17 cellular contexts compared by ENCODE assay signal in genomic region chr11:1589996-1590395, GRCh38. TPM values are rescaled to one million over a fixed set of nuclear protein-coding genes. Genes with fewer than 3 reads are reported as not detected.
DNase-seq lines count a peak whose midpoint lies in the region; TF ChIP-seq lines count a peak whose summit lies in the region.
"Had no signal": no experiment of that assay in that cellular context is flagged by ENCODE, and none has a peak within 500 bp of the region (broad histone marks: within the 10 kb centered on the region; RNA-seq: fewer than 3 reads in every experiment).

No MANE protein-coding gene starts in this region.

- peaks cover 9% of the 10 kb centered on the region for H3K36me3 Mint-ChIP-seq in activated CD4-positive, alpha-beta memory T cell treated with anti-CD3 and anti-CD28 coated beads, Interleukin-2, amount 10 ng/mL, durations not matched to agents 7 days and 5 days (ENCODE audit: low read depth)
- peaks cover 3% of the 10 kb centered on the region for H3K36me3 Mint-ChIP-seq in activated CD4-positive, alpha-beta memory T cell treated with anti-CD3 and anti-CD28 coated beads for 36 hours
- H3K36me3 Mint-ChIP-seq in CD8-positive, alpha-beta memory T cell, result peaks cover 0 to 5% (median 0%) of the 10 kb centered on the region in 3 donors
- no peaks in the 10 kb centered on the region for H3K36me3 Mint-ChIP-seq in endothelial cell (ENCODE audit: low read depth, unreplicated experiment)

- no peak overlapping the region for H3K4me3 ChIP-seq in CD8-positive, alpha-beta memory T cell (ENCODE audit: low read length)
- H3K4me3 ChIP-seq in sigmoid colon, result no peak overlapping the region
- H3K4me3 ChIP-seq: MG63, SK-N-MC had no signal

- no peaks in the 10 kb centered on the region for H3K27me3 ChIP-seq in CD8-positive, alpha-beta memory T cell (ENCODE audit: insufficient read depth, low read length, poor library complexity, severe bottlenecking)
- H3K27me3 ChIP-seq in sigmoid colon, result peaks cover 0 to 10% (median 0%) of the 10 kb centered on the region in 3 donors

- TF ChIP-seq EP300 in sigmoid colon (IDR thresholded peaks at IDR 0.05), result no peak

- TF ChIP-seq CTCF in endothelial cell (IDR thresholded peaks at IDR 0.05; ENCODE audit: unreplicated experiment) (no peak), sigmoid colon (IDR thresholded peaks at IDR 0.05) (no peak)

- no peaks in the 10 kb centered on the region for H3K9me3 Mint-ChIP-seq in activated CD4-positive, alpha-beta memory T cell treated with anti-CD3 and anti-CD28 coated beads, Interleukin-2, amount 10 ng/mL, durations not matched to agents 7 days and 5 days
- H3K9me3 Mint-ChIP-seq in activated CD4-positive, alpha-beta memory T cell treated with anti-CD3 and anti-CD28 coated beads for 36 hours, result no peaks in the 10 kb centered on the region
- no peaks in the 10 kb centered on the region for H3K9me3 Mint-ChIP-seq in CD8-positive, alpha-beta memory T cell
- no peaks in the 10 kb centered on the region for H3K9me3 Mint-ChIP-seq in endothelial cell (ENCODE audit: unreplicated experiment)

- intact Hi-C loops in activated CD4-positive, alpha-beta memory T cell treated with anti-CD3 and anti-CD28 coated beads for 36 hours (cut with micrococcal nuclease), result loop anchor here (5.0 kb wide), 1 partner anchor 37 kb away; the partner anchor contains the start of gene KRTAP5-5
- intact Hi-C loops in sigmoid colon (cut with DNase I), result no loop called here

- POLR2A ChIA-PET in activated CD4-positive, alpha-beta memory T cell treated with anti-CD3 and anti-CD28 coated beads, Interleukin-2, amount 10 ng/mL, durations not matched to agents 7 days and 5 days (lab: Charles Lee), result interaction anchor here (2.9 kb wide), 1 partner anchor 12 kb away, joined by 12 read pairs; no protein-coding TSS in a partner anchor
- POLR2A ChIA-PET in activated CD4-positive, alpha-beta memory T cell treated with anti-CD3 and anti-CD28 coated beads for 36 hours (lab: Charles Lee), result interaction anchor here (1.5 kb wide), 1 partner anchor 15 kb away, joined by 4 read pairs; no protein-coding TSS in a partner anchor
- POLR2A ChIA-PET in CD8-positive, alpha-beta memory T cell (lab: Charles Lee), result no interaction called here

- DNase-seq in activated CD4-positive, alpha-beta memory T cell treated with anti-CD3 and anti-CD28 coated beads, Interleukin-2, amount 10 ng/mL, durations not matched to agents 7 days and 5 days, result no peak
- DNase-seq in activated CD4-positive, alpha-beta memory T cell treated with anti-CD3 and anti-CD28 coated beads for 36 hours, result no peak
- DNase-seq in CD8-positive, alpha-beta memory T cell, result no peak
- DNase-seq in endothelial cell (ENCODE audit: low spot score) (no peak), sigmoid colon (peak; percentile 26), SKM-1 (lab: John Stamatoyannopoulos, UW; ENCODE audit: unreplicated experiment) (no peak), 8988T (no peak)
- no peak for DNase-seq in stimulated activated CD4-positive, alpha-beta T cell treated with anti-CD3 and anti-CD28 coated beads, Interleukin-15, amount 100 ng/mL, for 24 hours
- DNase-seq: H7, MG63, NCI-H1092 treated with DMSO at 0.1 percent for 48 hours, NCI-H1694, NCI-H2107, NCI-H446, NCI-H774 had no signal

- WGBS in sigmoid colon, 2 donors, result 96 to 97% methylated on average over 6 of the region's 6 CpGs

- no peaks in the 10 kb centered on the region for H3K9me3 ChIP-seq in CD8-positive, alpha-beta memory T cell (ENCODE audit: low read length)
- no peaks in the 10 kb centered on the region for H3K9me3 ChIP-seq in sigmoid colon
- H3K9me3 ChIP-seq: MG63 had no signal

- CTCF ChIA-PET in activated CD4-positive, alpha-beta memory T cell treated with anti-CD3 and anti-CD28 coated beads, Interleukin-2, amount 10 ng/mL, durations not matched to agents 7 days and 5 days (lab: Charles Lee), result interaction anchor here (6.7 kb wide), 1 partner anchor 13 kb away, joined by 68 read pairs; no protein-coding TSS in a partner anchor
- CTCF ChIA-PET in activated CD4-positive, alpha-beta memory T cell treated with anti-CD3 and anti-CD28 coated beads for 36 hours (lab: Charles Lee), result interaction anchor here (1.0 to 2.9 kb wide), 3 partner anchors 16 to 63 kb away, joined by 3 to 32 read pairs (median 8); no protein-coding TSS in a partner anchor
- CTCF ChIA-PET in CD8-positive, alpha-beta memory T cell (lab: Charles Lee), result interaction anchor here (1.5 to 2.2 kb wide), 3 partner anchors 15 to 43 kb away, joined by 5 to 10 read pairs (median 6); no protein-coding TSS in a partner anchor

- H3K4me3 Mint-ChIP-seq in activated CD4-positive, alpha-beta memory T cell treated with anti-CD3 and anti-CD28 coated beads, Interleukin-2, amount 10 ng/mL, durations not matched to agents 7 days and 5 days, result no peak overlapping the region
- no peak overlapping the region for H3K4me3 Mint-ChIP-seq in activated CD4-positive, alpha-beta memory T cell treated with anti-CD3 and anti-CD28 coated beads for 36 hours
- H3K4me3 Mint-ChIP-seq in CD8-positive, alpha-beta memory T cell, result peak overlapping the region in 4 of 7 donors; percentile 5 to 57 (median 34)
- peak overlapping the region; percentile 21 for H3K4me3 Mint-ChIP-seq in endothelial cell (ENCODE audit: unreplicated experiment)

- peaks cover 28% of the 10 kb centered on the region for H3K4me1 ChIP-seq in CD8-positive, alpha-beta memory T cell (ENCODE audit: insufficient read depth, low read length)
- H3K4me1 ChIP-seq in sigmoid colon, result no peaks in the 10 kb centered on the region

- peak overlapping the region; percentile 65 for H3K27ac Mint-ChIP-seq in activated CD4-positive, alpha-beta memory T cell treated with anti-CD3 and anti-CD28 coated beads, Interleukin-2, amount 10 ng/mL, durations not matched to agents 7 days and 5 days
- H3K27ac Mint-ChIP-seq in activated CD4-positive, alpha-beta memory T cell treated with anti-CD3 and anti-CD28 coated beads for 36 hours, result no peak overlapping the region
- H3K27ac Mint-ChIP-seq in CD8-positive, alpha-beta memory T cell, result peak overlapping the region in 5 of 8 donors; percentile 46 to 74 (median 64)
- H3K27ac Mint-ChIP-seq in endothelial cell (ENCODE audit: unreplicated experiment), result peak overlapping the region; percentile 83

- H3K27me3 Mint-ChIP-seq in activated CD4-positive, alpha-beta memory T cell treated with anti-CD3 and anti-CD28 coated beads, Interleukin-2, amount 10 ng/mL, durations not matched to agents 7 days and 5 days, result peaks cover 22% of the 10 kb centered on the region
- H3K27me3 Mint-ChIP-seq in activated CD4-positive, alpha-beta memory T cell treated with anti-CD3 and anti-CD28 coated beads for 36 hours, result peaks cover 2% of the 10 kb centered on the region
- peaks cover 7 to 13% of the 10 kb centered on the region in 2 donors for H3K27me3 Mint-ChIP-seq in CD8-positive, alpha-beta memory T cell
- H3K27me3 Mint-ChIP-seq in endothelial cell (ENCODE audit: unreplicated experiment), result peaks cover 3% of the 10 kb centered on the region

- TF ChIP-seq POLR2A in sigmoid colon (IDR thresholded peaks at IDR 0.05), result no peak

- peaks cover 21% of the 10 kb centered on the region for H3K4me1 Mint-ChIP-seq in activated CD4-positive, alpha-beta memory T cell treated with anti-CD3 and anti-CD28 coated beads, Interleukin-2, amount 10 ng/mL, durations not matched to agents 7 days and 5 days
- peaks cover 14% of the 10 kb centered on the region for H3K4me1 Mint-ChIP-seq in activated CD4-positive, alpha-beta memory T cell treated with anti-CD3 and anti-CD28 coated beads for 36 hours (ENCODE audit: low read depth)
- peaks cover 22 to 34% (median 26%) of the 10 kb centered on the region in 3 donors for H3K4me1 Mint-ChIP-seq in CD8-positive, alpha-beta memory T cell
- peaks cover 11% of the 10 kb centered on the region for H3K4me1 Mint-ChIP-seq in endothelial cell (ENCODE audit: unreplicated experiment)

- H3K27ac ChIP-seq in CD8-positive, alpha-beta memory T cell (ENCODE audit: low read depth, low read length), result no peak overlapping the region
- no peak overlapping the region for H3K27ac ChIP-seq in sigmoid colon
- H3K27ac ChIP-seq: SK-N-MC had no signal

- H3K36me3 ChIP-seq in CD8-positive, alpha-beta memory T cell (ENCODE audit: insufficient read depth, low read length), result no peaks in the 10 kb centered on the region
- H3K36me3 ChIP-seq in sigmoid colon, result no peaks in the 10 kb centered on the region
- H3K36me3 ChIP-seq: MG63 had no signal

RNA-seq across cellular contexts. Expression of gene KRTAP5-1, which starts 4.9 kb away (rescaled TPM):
- not detected for total RNA-seq in activated CD4-positive, alpha-beta memory T cell treated with anti-CD3 and anti-CD28 coated beads, Interleukin-2, amount 10 ng/mL, durations not matched to agents 7 days and 5 days
- not detected for total RNA-seq in activated CD4-positive, alpha-beta memory T cell treated with anti-CD3 and anti-CD28 coated beads for 36 hours
- not detected for total RNA-seq in CD8-positive, alpha-beta memory T cell
- polyA plus RNA-seq in CD8-positive, alpha-beta memory T cell, result not detected
- total RNA-seq in endothelial cell (ENCODE audit: unreplicated experiment), result not detected
- total RNA-seq in sigmoid colon, result not detected
- not detected for polyA plus RNA-seq in sigmoid colon
- total RNA-seq: H7, Right ventricle myocardium inferior had no signal

RNA-seq across cellular contexts. Expression of gene KRTAP5-2, which starts 8.1 kb away (rescaled TPM):
- total RNA-seq in activated CD4-positive, alpha-beta memory T cell treated with anti-CD3 and anti-CD28 coated beads, Interleukin-2, amount 10 ng/mL, durations not matched to agents 7 days and 5 days, result not detected
- not detected for total RNA-seq in activated CD4-positive, alpha-beta memory T cell treated with anti-CD3 and anti-CD28 coated beads for 36 hours
- not detected for total RNA-seq in CD8-positive, alpha-beta memory T cell
- 0.46 TPM for polyA plus RNA-seq in CD8-positive, alpha-beta memory T cell
- not detected for total RNA-seq in endothelial cell (ENCODE audit: unreplicated experiment)
- not detected for total RNA-seq in sigmoid colon
- under 1 TPM in 1 of 3 donors, not detected in 2; 0.29 TPM for polyA plus RNA-seq in sigmoid colon
- total RNA-seq: H7, Right ventricle myocardium inferior had no signal

RNA-seq across cellular contexts. Expression of gene DUSP8, which starts 17.9 kb away (rescaled TPM):
- total RNA-seq in activated CD4-positive, alpha-beta memory T cell treated with anti-CD3 and anti-CD28 coated beads, Interleukin-2, amount 10 ng/mL, durations not matched to agents 7 days and 5 days, result 1 to 10 TPM; 2.6 to 2.7 TPM
- 1 to 10 TPM; 1.6 to 2.4 TPM for total RNA-seq in activated CD4-positive, alpha-beta memory T cell treated with anti-CD3 and anti-CD28 coated beads for 36 hours
- total RNA-seq in CD8-positive, alpha-beta memory T cell, result 1 to 10 TPM; 2.3 to 4.0 TPM
- polyA plus RNA-seq in CD8-positive, alpha-beta memory T cell, result 0.75 TPM
- total RNA-seq in endothelial cell (ENCODE audit: unreplicated experiment) (2.2 TPM), sigmoid colon (1 to 10 TPM in 3 of 4 donors, under 1 TPM in 1; 0.66 to 4.4 (median 2.1) TPM)
- polyA plus RNA-seq in sigmoid colon, result 10 to 100 TPM in 1 of 3 donors, 1 to 10 TPM in 2; 6.6 to 12.7 (median 7.0) TPM

RNA-seq across cellular contexts. Expression of gene KRTAP5-3, which starts 18.3 kb away (rescaled TPM):
- total RNA-seq in activated CD4-positive, alpha-beta memory T cell treated with anti-CD3 and anti-CD28 coated beads, Interleukin-2, amount 10 ng/mL, durations not matched to agents 7 days and 5 days, result not detected
- total RNA-seq in activated CD4-positive, alpha-beta memory T cell treated with anti-CD3 and anti-CD28 coated beads for 36 hours, result not detected
- total RNA-seq in CD8-positive, alpha-beta memory T cell, result not detected
- not detected for polyA plus RNA-seq in CD8-positive, alpha-beta memory T cell
- total RNA-seq in endothelial cell (ENCODE audit: unreplicated experiment) (not detected), sigmoid colon (not detected)
- polyA plus RNA-seq in sigmoid colon, result not detected
- total RNA-seq: H7, Right ventricle myocardium inferior had no signal

RNA-seq across cellular contexts. Expression of gene KRTAP5-4, which starts 31.9 kb away (rescaled TPM):
- total RNA-seq in activated CD4-positive, alpha-beta memory T cell treated with anti-CD3 and anti-CD28 coated beads, Interleukin-2, amount 10 ng/mL, durations not matched to agents 7 days and 5 days, result not detected
- total RNA-seq in activated CD4-positive, alpha-beta memory T cell treated with anti-CD3 and anti-CD28 coated beads for 36 hours, result not detected
- not detected for total RNA-seq in CD8-positive, alpha-beta memory T cell
- not detected for polyA plus RNA-seq in CD8-positive, alpha-beta memory T cell
- total RNA-seq in endothelial cell (ENCODE audit: unreplicated experiment), result not detected
- not detected for total RNA-seq in sigmoid colon
- polyA plus RNA-seq in sigmoid colon, result not detected
- total RNA-seq: H7, Right ventricle myocardium inferior had no signal

Comparison
In these comparisons a context has a peak if more than half of its experiments do, and no peak if none do; other contexts are left out.
1. H3K4me3 Mint-ChIP-seq: peak in CD8-positive, alpha-beta memory T cell (4 of 7) and endothelial cell (single experiment); none in activated CD4-positive, alpha-beta memory T cell treated with anti-CD3 and anti-CD28 coated beads, Interleukin-2, amount 10 ng/mL, durations not matched to agents 7 days and 5 days (single experiment) and activated CD4-positive, alpha-beta memory T cell treated with anti-CD3 and anti-CD28 coated beads for 36 hours (single experiment).